In genomic region chr7:41924798-41925197, GRCh38 we compare ENCODE assay signal across 13 cellular contexts.
DNase-seq lines count a peak whose midpoint lies in the region; ATAC-seq and TF ChIP-seq lines count a peak whose summit lies in the region.
"Had no signal": no experiment of that assay in that cellular context is flagged by ENCODE, and none has a peak within 500 bp of the region (broad histone marks: within the 10 kb centered on the region; RNA-seq: fewer than 3 reads in every experiment).

No MANE protein-coding gene starts in this region.

- no peak overlapping the region for H3K9ac ChIP-seq in BLaER1

- H4K20me1 ChIP-seq in BLaER1: no peaks in the 10 kb centered on the region

- TF ChIP-seq CTCF in fibroblast of mammary gland (conservative IDR thresholded peaks at IDR 0.05; ENCODE audit: control insufficient read depth, insufficient read depth, low read depth, low read length) (no peak), coronary artery (IDR thresholded peaks at IDR 0.05) (no peak)

- intact Hi-C loops in head of caudate nucleus (cut with DNase I): no loop called here

- no peaks in the 10 kb centered on the region for H3K27me3 ChIP-seq in BLaER1

- H3K27ac ChIP-seq in BLaER1 (no peak overlapping the region), coronary artery (no peak overlapping the region)

- peaks cover 45% of the 10 kb centered on the region for H3K4me1 ChIP-seq in BLaER1

- H3K4me3 ChIP-seq in BLaER1 (no peak overlapping the region), fibroblast of mammary gland (ENCODE audit: control insufficient read depth, low read depth, low read length) (no peak overlapping the region), coronary artery (no peak overlapping the region)
- H3K4me3 ChIP-seq: GM23338 had no signal

- no peaks in the 10 kb centered on the region for H3K9me3 ChIP-seq in BLaER1

- H3K4me2 ChIP-seq in BLaER1: peak overlapping the region; percentile 72
- H3K4me2 ChIP-seq: GM23338 had no signal

- ATAC-seq in GM19463 (IDR thresholded peaks at IDR 0.05; ENCODE audit: unreplicated experiment): peak; percentile 64
- ATAC-seq: CD8-positive, alpha-beta T cell; GM23338 had no signal

- DNase-seq in RPMI7951 (ENCODE audit: low read depth) (peak; percentile 58), fibroblast of mammary gland (ENCODE audit: low read depth) (peak; percentile 65), coronary artery (ENCODE audit: low spot score) (no peak), head of caudate nucleus (no peak)
- no peak for DNase-seq in effector CD4-positive, alpha-beta T cell
- DNase-seq: CD8-positive, alpha-beta T cell; COR-L47; DND-41; GF-D8; H7 had no signal

- no peaks in the 10 kb centered on the region for H3K36me3 ChIP-seq in BLaER1

Comparison
In these comparisons a context has a peak if more than half of its experiments do, and no peak if none do; other contexts are left out.
1. DNase-seq: peak in RPMI7951 (single experiment) and fibroblast of mammary gland (single experiment); none in effector CD4-positive, alpha-beta T cell (single experiment), coronary artery (single experiment) and head of caudate nucleus (0 of 42).